Comparison of ENCODE assay signal across 10 cellular contexts in the genomic region with DNA sequence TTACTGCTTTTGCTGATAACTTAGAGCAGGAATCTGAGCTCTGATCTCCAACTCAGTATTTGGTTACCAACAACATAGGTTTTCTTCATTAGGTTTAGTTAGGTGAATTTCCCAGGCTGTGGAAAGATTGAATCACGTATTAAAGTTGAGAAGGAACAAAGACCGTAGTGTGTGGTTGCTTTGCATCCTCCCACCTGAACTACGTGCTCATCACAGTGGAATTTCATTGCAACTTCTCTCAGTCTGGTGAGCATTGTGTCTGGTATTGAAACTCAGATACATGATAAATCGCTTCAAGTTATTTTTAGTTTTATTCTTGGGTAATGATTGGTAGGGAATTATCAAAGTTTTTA.
DNase-seq lines count a peak whose midpoint lies in the region; TF ChIP-seq lines count a peak whose summit lies in the region.
"Had no signal": no experiment of that assay in that cellular context is flagged by ENCODE, and none has a peak within 500 bp of the region (broad histone marks: within the 10 kb centered on the region; RNA-seq: fewer than 3 reads in every experiment).

No MANE protein-coding gene starts in this region.

- peak; percentile 42 for DNase-seq in activated CD4-positive, alpha-beta T cell treated with anti-CD3 and anti-CD28 coated beads for 48 hours
- DNase-seq in activated CD4-positive, alpha-beta T cell treated with anti-CD3 and anti-CD28 coated beads, Interleukin-2, amount 50 U/mL, for 4 hours: no peak
- DNase-seq in RWPE1 (ENCODE audit: low spot score) (peak; percentile 88), epithelial cell of prostate (ENCODE audit: low read depth, low spot score) (peak; percentile 98), mucosa of gallbladder (ENCODE audit: low spot score) (no peak), erythroblast (lab: John Stamatoyannopoulos, UW) (no peak), HEK293T (ENCODE audit: extremely low spot score) (no peak)
- DNase-seq in stimulated activated CD4-positive, alpha-beta T cell treated with anti-CD3 and anti-CD28 coated beads, Interleukin-15, amount 100 ng/mL, for 48 hours (ENCODE audit: low read depth in 2 of 2): peak; percentile 10 to 13
- DNase-seq: heart left ventricle, natural killer cell had no signal

- TF ChIP-seq POLR2A in erythroblast (IDR thresholded peaks at IDR 0.05; ENCODE audit: low read length): no peak

- H3K27ac ChIP-seq in RWPE1 (no peak overlapping the region), epithelial cell of prostate (peak overlapping the region; percentile 98)

- TF ChIP-seq CTCF in RWPE1 (conservative IDR thresholded peaks at IDR 0.05; ENCODE audit: low read depth): no peak

- CTCF ChIA-PET in RWPE1 (lab: Yijun Ruan, JAX): interaction anchor here (0.7 to 1.7 kb wide), 2 partner anchors 80 to 647 kb away, joined by 5 read pairs; no protein-coding TSS in a partner anchor
- CTCF ChIA-PET in HEK293T (lab: Yijun Ruan, JAX): interaction anchor here (0.6 kb wide), 1 partner anchor 907 kb away, joined by 3 read pairs; no protein-coding TSS in a partner anchor

- POLR2A ChIA-PET in RWPE1 (lab: Yijun Ruan, JAX; ENCODE audit: low non-redundant PET): no interaction called here
- POLR2A ChIA-PET in HEK293T (lab: Yijun Ruan, JAX): no interaction called here

TF ChIP-seq in HEK293T, 16 proteins besides CTCF, POLR2A, EP300 and RAD21:
- TF ChIP-seq LEF1 (IDR thresholded peaks at IDR 0.05; ENCODE audit: borderline replicate concordance) (no peak), SUZ12 (IDR thresholded peaks at IDR 0.05) (no peak), TARDBP (IDR thresholded peaks at IDR 0.05) (no peak), FOXM1 (IDR thresholded peaks at IDR 0.05; ENCODE audit: borderline replicate concordance) (no peak), NFRKB (IDR thresholded peaks at IDR 0.05) (no peak), ARNT (IDR thresholded peaks at IDR 0.05) (no peak), CTBP1 (IDR thresholded peaks at IDR 0.05; ENCODE audit: borderline replicate concordance) (no peak), L3MBTL2 (conservative IDR thresholded peaks at IDR 0.05) (no peak), SP1 (IDR thresholded peaks at IDR 0.05) (no peak), BHLHE40 (IDR thresholded peaks at IDR 0.05; ENCODE audit: borderline replicate concordance) (no peak), ZNF384 (IDR thresholded peaks at IDR 0.05) (no peak), FOXK2 (IDR thresholded peaks at IDR 0.05) (no peak)
- TF ChIP-seq, protein P1, sequence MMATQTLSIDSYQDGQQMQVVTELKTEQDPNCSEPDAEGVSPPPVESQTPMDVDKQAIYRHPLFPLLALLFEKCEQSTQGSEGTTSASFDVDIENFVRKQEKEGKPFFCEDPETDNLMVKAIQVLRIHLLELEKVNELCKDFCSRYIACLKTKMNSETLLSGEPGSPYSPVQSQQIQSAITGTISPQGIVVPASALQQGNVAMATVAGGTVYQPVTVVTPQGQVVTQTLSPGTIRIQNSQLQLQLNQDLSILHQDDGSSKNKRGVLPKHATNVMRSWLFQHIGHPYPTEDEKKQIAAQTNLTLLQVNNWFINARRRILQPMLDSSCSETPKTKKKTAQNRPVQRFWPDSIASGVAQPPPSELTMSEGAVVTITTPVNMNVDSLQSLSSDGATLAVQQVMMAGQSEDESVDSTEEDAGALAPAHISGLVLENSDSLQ (IDR thresholded peaks at IDR 0.05): no peak

Comparison
In these comparisons a context has a peak if more than half of its experiments do, and no peak if none do; other contexts are left out.
1. DNase-seq: peak in activated CD4-positive, alpha-beta T cell treated with anti-CD3 and anti-CD28 coated beads for 48 hours (single experiment), RWPE1 (single experiment), epithelial cell of prostate (single experiment) and stimulated activated CD4-positive, alpha-beta T cell treated with anti-CD3 and anti-CD28 coated beads, Interleukin-15, amount 100 ng/mL, for 48 hours (2 of 2); none in activated CD4-positive, alpha-beta T cell treated with anti-CD3 and anti-CD28 coated beads, Interleukin-2, amount 50 U/mL, for 4 hours (0 of 2), mucosa of gallbladder (single experiment), erythroblast (0 of 2) and HEK293T (single experiment).